Comparison of ENCODE assay signal across 12 cellular contexts in genomic region chr5:17223375-17224185, GRCh38. TPM values are rescaled to one million over a fixed set of nuclear protein-coding genes. Genes with fewer than 3 reads are reported as not detected.
DNase-seq lines count a peak whose midpoint lies in the region; ATAC-seq and TF ChIP-seq lines count a peak whose summit lies in the region.
"Had no signal": no experiment of that assay in that cellular context is flagged by ENCODE, and none has a peak within 500 bp of the region (broad histone marks: within the 10 kb centered on the region; RNA-seq: fewer than 3 reads in every experiment).

No MANE protein-coding gene starts in this region.

- no peak for TF ChIP-seq CTCF in GM13976 (IDR thresholded peaks at IDR 0.05; ENCODE audit: borderline replicate concordance, control extremely low read depth, extremely low read depth, insufficient read depth, missing control alignments)
- no peak for TF ChIP-seq CTCF in hepatocyte (IDR thresholded peaks at IDR 0.05; ENCODE audit: poor library complexity)
- TF ChIP-seq CTCF in spleen (IDR thresholded peaks at IDR 0.05 in 8 of 11, conservative IDR thresholded peaks at IDR 0.05 in 3 of 11) = no peak

- no peak for TF ChIP-seq POLR2A in spleen (IDR thresholded peaks at IDR 0.05)

- H3K27ac ChIP-seq in hepatocyte (no peak overlapping the region), spleen (peak overlapping the region in 1 of 8 donors; percentile 19)
- H3K27ac ChIP-seq: C4-2B had no signal

- H3K36me3 ChIP-seq in hepatocyte (replicated peaks; ENCODE audit: insufficient read depth, low read depth) (no peaks in the 10 kb centered on the region), spleen (no peaks in the 10 kb centered on the region)

- H3K9me2 ChIP-seq in hepatocyte (replicated peaks; ENCODE audit: insufficient read depth) = no peaks in the 10 kb centered on the region

- H2AFZ ChIP-seq in hepatocyte = no peak overlapping the region

- H3K4me2 ChIP-seq in hepatocyte = peak overlapping the region; percentile 20

- in situ Hi-C loops in GM13976 (cut with MboI; ENCODE audit: low sequenced_read_pairs, unreplicated experiment) = loop anchor here (10.0 to 25.0 kb wide), 2 partner anchors 51 to 889 kb away; no protein-coding TSS in a partner anchor
- in situ Hi-C loops in KBM-7 (cut with MboI; ENCODE audit: low pct_unique_long_range_greater_than_20kb, low sequenced_read_pairs) = loop anchor here (25.0 kb wide), 1 partner anchor 1064 kb away; no protein-coding TSS in a partner anchor

- WGBS in hepatocyte (ENCODE audit: low lambda C conversion rate, missing lambda C conversion rate) = 79% methylated on average over 5 of the region's 5 CpGs
- WGBS in spleen, 5 donors = 78 to 94% (median 87%) methylated on average over 5 of the region's 5 CpGs

- H3K79me2 ChIP-seq in hepatocyte = peaks cover 100% of the 10 kb centered on the region

- H3K9me3 ChIP-seq in hepatocyte (ENCODE audit: low read depth) = no peaks in the 10 kb centered on the region
- H3K9me3 ChIP-seq in spleen = no peaks in the 10 kb centered on the region

- H3K4me3 ChIP-seq in hepatocyte = no peak overlapping the region
- no peak overlapping the region for H3K4me3 ChIP-seq in spleen

- H3K4me1 ChIP-seq in hepatocyte (ENCODE audit: insufficient read depth) (peaks cover 39% of the 10 kb centered on the region), spleen (peaks cover 2 to 100% (median 53%) of the 10 kb centered on the region in 6 donors)

- DNase-seq in GM13976 (ENCODE audit: low spot score) (peak; percentile 39), hepatocyte (ENCODE audit: low spot score) (no peak), spleen (no peak), KG1 (lab: John Stamatoyannopoulos, UW) (no peak), KBM-7 (no peak)
- no peak for DNase-seq in stimulated activated CD4-positive, alpha-beta T cell treated with anti-CD3 and anti-CD28 coated beads, Interleukin-2, amount 100 ng/mL, for 48 hours
- DNase-seq: activated CD4-positive, alpha-beta T cell treated with anti-CD3 and anti-CD28 coated beads, Interleukin-2, amount 50 U/mL, for 4 hours; aorta; naive thymus-derived CD4-positive, alpha-beta T cell had no signal

- intact Hi-C loops in spleen (cut with DNase I; ENCODE audit: low total_unique reads) = no loop called here

- ATAC-seq in GM21717 (IDR thresholded peaks at IDR 0.05; ENCODE audit: unreplicated experiment) (peak; percentile 42), HG03439 (IDR thresholded peaks at IDR 0.05; ENCODE audit: unreplicated experiment) (peak; percentile 34)
- ATAC-seq: naive thymus-derived CD4-positive, alpha-beta T cell had no signal

- H3K27me3 ChIP-seq in hepatocyte (no peaks in the 10 kb centered on the region), spleen (replicated peaks in 1 of 7) (peaks cover 0 to 12% (median under 1%) of the 10 kb centered on the region in 7 donors)

- H4K20me1 ChIP-seq in hepatocyte (ENCODE audit: insufficient read depth, poor library complexity, severe bottlenecking) = peaks cover 89% of the 10 kb centered on the region

RNA-seq across cellular contexts. Expression of gene BASP1, which starts 6.1 kb away (rescaled TPM):
- total RNA-seq in hepatocyte = 134 and 137 TPM in 2 replicates
- 175 and 183 TPM in 2 replicates for polyA plus RNA-seq in hepatocyte
- total RNA-seq in spleen = 100 to 1,000 TPM in 5 of 7 donors, 10 to 100 TPM in 2; 81.8 to 168 (median 114) TPM
- polyA plus RNA-seq in spleen = 10 to 100 TPM; 44.5 to 64.9 (median 51.1) TPM
